ENCODE assay signal across 10 cellular contexts in genomic region chr1:194862129-194862528, GRCh38.
"Had no signal": no experiment of that assay in that cellular context is flagged by ENCODE, and none has a peak within 500 bp of the region (broad histone marks: within the 10 kb centered on the region; RNA-seq: fewer than 3 reads in every experiment).

No MANE protein-coding gene starts in this region.

- DNase-seq: GM23248, GOT3, H9, HCEC 1CT, HFFc6, KG1 had no signal

- H3K4me3 ChIP-seq: GM23248 had no signal

- H3K27ac ChIP-seq: GM23248, HL-60 had no signal

- FAIRE-seq: H54, HepG2 had no signal

- ATAC-seq: HepG2 had no signal

- H2AFZ ChIP-seq: GM23248 had no signal

- H3K9ac ChIP-seq: GM23248 had no signal

- H3K27me3 Mint-ChIP-seq: IgD-negative memory B cell had no signal

- H3K4me3 Mint-ChIP-seq: H9, HFFc6, IgD-negative memory B cell had no signal

- H3K27ac Mint-ChIP-seq: H9, HFFc6, IgD-negative memory B cell had no signal

- H3K36me3 Mint-ChIP-seq: IgD-negative memory B cell had no signal

- H3K4me1 Mint-ChIP-seq: H9, IgD-negative memory B cell had no signal
